ENCODE assay signal across 8 cellular contexts in genomic region chr10:103470755-103471653, GRCh38.
A peak's percentile ranks its signal among the peaks of the same experiment; 100 is the strongest.
DNase-seq lines count a peak whose midpoint lies in the region; ATAC-seq and TF ChIP-seq lines count a peak whose summit lies in the region.

No MANE protein-coding gene starts in this region.

- TF ChIP-seq CTCF in GM10266 (IDR thresholded peaks at IDR 0.05; ENCODE audit: control insufficient read depth, insufficient read depth, low read depth, missing control alignments) (no peak), coronary artery (IDR thresholded peaks at IDR 0.05) (no peak)

- H3K9me3 ChIP-seq in KOPT-K1 (ENCODE audit: insufficient read depth, low read length, poor library complexity, severe bottlenecking) = no peaks in the 10 kb centered on the region

- H3K4me3 ChIP-seq in coronary artery = no peak overlapping the region

- peak; percentile 63 for ATAC-seq in GM21786 (IDR thresholded peaks at IDR 0.05; ENCODE audit: unreplicated experiment)

- H3K36me3 ChIP-seq in KOPT-K1 (ENCODE audit: insufficient read depth, low read length) = no peaks in the 10 kb centered on the region

- peak overlapping the region; percentile 74 for H3K27ac ChIP-seq in KOPT-K1 (ENCODE audit: low read depth, low read length, poor library complexity, severe bottlenecking)
- H3K27ac ChIP-seq in coronary artery = peak overlapping the region in 1 of 2 donors; percentile 65

- DNase-seq in GM10266 (ENCODE audit: extremely low spot score) = peak; percentile 91
- peak; percentile 62 to 67 for DNase-seq in activated CD4-positive, alpha-beta T cell treated with anti-CD3 and anti-CD28 coated beads, Interleukin-2, amount 50 U/mL, for 48 hours
- peak; percentile 70 for DNase-seq in germinal center (ENCODE audit: low spot score)
- peak; percentile 32 to 53 for DNase-seq in stimulated activated CD8-positive, alpha-beta memory T cell treated with anti-CD3 and anti-CD28 coated beads, Interleukin-4, amount 100 ng/mL, for 1 hour (ENCODE audit: low read depth in 2 of 2, low spot score in 1 of 2)
- DNase-seq in NCI-H2029 (lab: John Stamatoyannopoulos, UW) = no peak
- DNase-seq in coronary artery (ENCODE audit: low spot score) = no peak

Comparison
In these comparisons a context has a peak if more than half of its experiments do, and no peak if none do; other contexts are left out.
1. DNase-seq: peak in GM10266 (single experiment), activated CD4-positive, alpha-beta T cell treated with anti-CD3 and anti-CD28 coated beads, Interleukin-2, amount 50 U/mL, for 48 hours (2 of 2), germinal center (single experiment) and stimulated activated CD8-positive, alpha-beta memory T cell treated with anti-CD3 and anti-CD28 coated beads, Interleukin-4, amount 100 ng/mL, for 1 hour (2 of 2); none in NCI-H2029 (single experiment) and coronary artery (single experiment).